29 cellular contexts compared by ENCODE assay signal in genomic region chr16:58912571-58912970, GRCh38.
"Had no signal": no experiment of that assay in that cellular context is flagged by ENCODE, and none has a peak within 500 bp of the region (broad histone marks: within the 10 kb centered on the region; RNA-seq: fewer than 3 reads in every experiment).

No MANE protein-coding gene starts in this region.

- H3K4me2 ChIP-seq: neural progenitor cell had no signal

- H3K27ac Mint-ChIP-seq: natural killer cell; nephron; neural progenitor cell; progenitor cell of endocrine pancreas; stimulated activated memory B cell treated with anti-CD40 and anti-IgM and Interleukin-4, amounts not matched to agents 10 μg/mL and 1 μg/mL and 100 μg/mL, for 72 hours; stimulated activated naive CD8-positive, alpha-beta T cell treated with anti-CD3 and anti-CD28 coated beads, Interleukin-15, amount 100 ng/mL, for 72 hours; type B pancreatic cell had no signal

- DNase-seq: natural killer cell; occipital lobe; ovary; posterior cingulate gyrus; psoas muscle; right cardiac atrium; right lobe of liver; sigmoid colon; small intestine; stimulated activated CD4-positive, alpha-beta T cell treated with anti-CD3 and anti-CD28 coated beads, Interleukin-15, amount 100 ng/mL, for 24 hours; stimulated activated CD4-positive, alpha-beta T cell treated with anti-CD3 and anti-CD28 coated beads, Interleukin-2, amount 100 ng/mL, for 24 hours; stimulated activated CD4-positive, alpha-beta T cell treated with anti-CD3 and anti-CD28 coated beads, Interleukin-2, amount 100 ng/mL, for 48 hours; stimulated activated CD4-positive, alpha-beta T cell treated with anti-CD3 and anti-CD28 coated beads, Interleukin-4, amount 100 ng/mL, for 24 hours; stimulated activated naive CD4-positive, alpha-beta T cell; stimulated activated naive CD8-positive, alpha-beta T cell treated with anti-CD3 and anti-CD28 coated beads, Interleukin-15, amount 100 ng/mL, for 72 hours; stimulated activated naive CD8-positive, alpha-beta T cell treated with anti-CD3 and anti-CD28 coated beads, Interleukin-15, Interleukin-2, amounts not matched to agents 100 U/mL and 50 U/mL, for 24 hours; substantia nigra; testis; tibial artery; transverse colon; upper lobe of right lung; uterus had no signal

- H2AFZ ChIP-seq: neural progenitor cell, parathyroid adenoma had no signal

- H3K79me2 ChIP-seq: parathyroid adenoma had no signal

- H3K4me1 Mint-ChIP-seq: natural killer cell; nephron; neural progenitor cell; stimulated activated memory B cell treated with anti-CD40 and anti-IgM and Interleukin-4, amounts not matched to agents 10 μg/mL and 1 μg/mL and 100 μg/mL, for 72 hours; stimulated activated naive CD8-positive, alpha-beta T cell treated with anti-CD3 and anti-CD28 coated beads, Interleukin-15, amount 100 ng/mL, for 72 hours had no signal

- H3K4me1 ChIP-seq: neural progenitor cell, parathyroid adenoma, psoas muscle, right lobe of liver, sigmoid colon, suprapubic skin, testis, tibial artery, transverse colon, upper lobe of right lung, uterus had no signal

- ATAC-seq: natural killer cell; psoas muscle; right cardiac atrium; right lobe of liver; stimulated activated memory B cell treated with anti-CD40 and anti-IgM and Interleukin-4, amounts not matched to agents 10 μg/mL and 1 μg/mL and 100 μg/mL, for 72 hours; stimulated activated naive CD8-positive, alpha-beta T cell treated with anti-CD3 and anti-CD28 coated beads, Interleukin-15, amount 100 ng/mL, for 72 hours; stimulated activated naive CD8-positive, alpha-beta T cell treated with anti-CD3 and anti-CD28 coated beads, Interleukin-15, Interleukin-2, amounts not matched to agents 100 U/mL and 50 U/mL, for 24 hours; upper lobe of right lung had no signal

- H3K4me3 ChIP-seq: neural progenitor cell, ovary, psoas muscle, right lobe of liver, sigmoid colon, suprapubic skin, testis, tibial artery, transverse colon, upper lobe of right lung, uterus had no signal

- H3K27me3 ChIP-seq: neural progenitor cell, ovary, right lobe of liver, sigmoid colon, suprapubic skin, testis, tibial artery, transverse colon, upper lobe of right lung, uterus had no signal

- H3K27ac ChIP-seq: neural progenitor cell, ovary, parathyroid adenoma, psoas muscle, right lobe of liver, sigmoid colon, suprapubic skin, testis, tibial artery, transverse colon, upper lobe of right lung, uterus had no signal

- H3K27me3 Mint-ChIP-seq: progenitor cell of endocrine pancreas; stimulated activated memory B cell treated with anti-CD40 and anti-IgM and Interleukin-4, amounts not matched to agents 10 μg/mL and 1 μg/mL and 100 μg/mL, for 72 hours; stimulated activated naive CD8-positive, alpha-beta T cell treated with anti-CD3 and anti-CD28 coated beads, Interleukin-15, amount 100 ng/mL, for 72 hours; type B pancreatic cell had no signal

- H3K4me3 Mint-ChIP-seq: natural killer cell; nephron; neural progenitor cell; stimulated activated memory B cell treated with anti-CD40 and anti-IgM and Interleukin-4, amounts not matched to agents 10 μg/mL and 1 μg/mL and 100 μg/mL, for 72 hours; stimulated activated naive CD8-positive, alpha-beta T cell treated with anti-CD3 and anti-CD28 coated beads, Interleukin-15, amount 100 ng/mL, for 72 hours; type B pancreatic cell had no signal

- H3K36me3 Mint-ChIP-seq: natural killer cell; neural progenitor cell; stimulated activated memory B cell treated with anti-CD40 and anti-IgM and Interleukin-4, amounts not matched to agents 10 μg/mL and 1 μg/mL and 100 μg/mL, for 72 hours; type B pancreatic cell had no signal

- FAIRE-seq: small intestine had no signal

- H3K36me3 ChIP-seq: neural progenitor cell, ovary, right lobe of liver, sigmoid colon, suprapubic skin, tibial artery, transverse colon, upper lobe of right lung, uterus had no signal

- H3K9me3 ChIP-seq: ovary, right lobe of liver, sigmoid colon, testis, tibial artery, uterus had no signal

- H3K9ac ChIP-seq: neural progenitor cell, parathyroid adenoma had no signal
